ENCODE assay signal across 15 cellular contexts in genomic region chrX:19833034-19833677, GRCh38.
"Had no signal": no experiment of that assay in that cellular context is flagged by ENCODE, and none has a peak within 500 bp of the region (broad histone marks: within the 10 kb centered on the region; RNA-seq: fewer than 3 reads in every experiment).

No MANE protein-coding gene starts in this region.

- ATAC-seq: heart left ventricle, left cardiac atrium, lower lobe of right lung had no signal

- H3K4me3 ChIP-seq: heart left ventricle, lower lobe of right lung, transverse colon had no signal

- H3K4me3 Mint-ChIP-seq: activated naive CD8-positive, alpha-beta T cell treated with anti-CD3 and anti-CD28 coated beads, Interleukin-2, amount 10 ng/mL, durations not matched to agents 7 days and 5 days; endodermal cell had no signal

- H3K4me1 ChIP-seq: lower lobe of right lung, transverse colon had no signal

- H3K9me3 ChIP-seq: heart left ventricle, lower lobe of right lung, transverse colon had no signal

- H3K27ac ChIP-seq: heart left ventricle, lower lobe of right lung, transverse colon had no signal

- H3K27me3 Mint-ChIP-seq: activated naive CD8-positive, alpha-beta T cell treated with anti-CD3 and anti-CD28 coated beads, Interleukin-2, amount 10 ng/mL, durations not matched to agents 7 days and 5 days had no signal

- H3K36me3 ChIP-seq: lower lobe of right lung, transverse colon had no signal

- H3K27me3 ChIP-seq: heart left ventricle, transverse colon had no signal

- DNase-seq: activated CD4-positive, CD25-positive, alpha-beta regulatory T cell treated with anti-CD3 and anti-CD28 coated beads, Interleukin-2, amount 50 U/mL, for 72 hours; activated naive CD8-positive, alpha-beta T cell treated with anti-CD3 and anti-CD28 coated beads, Interleukin-2, amount 10 ng/mL, durations not matched to agents 7 days and 5 days; activated T-cell treated with anti-CD3 and anti-CD28 coated beads for 4 hours; aorta; endodermal cell; heart left ventricle; left cardiac atrium; lower lobe of right lung; midbrain; retina; stimulated activated CD4-positive, alpha-beta T cell treated with anti-CD3 and anti-CD28 coated beads, Interleukin-2, amount 100 ng/mL, for 48 hours; stimulated activated naive CD4-positive, alpha-beta T cell; T-helper 9 cell; transverse colon had no signal

- H3K27ac Mint-ChIP-seq: activated naive CD8-positive, alpha-beta T cell treated with anti-CD3 and anti-CD28 coated beads, Interleukin-2, amount 10 ng/mL, durations not matched to agents 7 days and 5 days; activated T-helper 2 cell treated with anti-CD3 and anti-CD28 coated beads, Interferon-gamma antibody, Interleukin-2, Interleukin-4, amounts not matched to agents 10 μg/mL and 5 μg/mL and 100 μg/mL, durations not matched to agents 14 hours and 24 hours and 36 hours; endodermal cell had no signal
